18 cellular contexts compared by ENCODE assay signal in genomic region chr20:59242714-59243626, GRCh38. TPM values are rescaled to one million over a fixed set of nuclear protein-coding genes. Genes with fewer than 3 reads are reported as not detected.
A peak's percentile ranks its signal among the peaks of the same experiment; 100 is the strongest.
DNase-seq lines count a peak whose midpoint lies in the region; ATAC-seq and FAIRE-seq lines count a peak whose summit lies in the region.
"Had no signal": no experiment of that assay in that cellular context is flagged by ENCODE, and none has a peak within 500 bp of the region (broad histone marks: within the 10 kb centered on the region; RNA-seq: fewer than 3 reads in every experiment).

No MANE protein-coding gene starts in this region.

- POLR2A ChIA-PET in activated CD8-positive, alpha-beta T cell treated with anti-CD3 and anti-CD28 coated beads, Interleukin-2, amount 10 ng/mL, durations not matched to agents 7 days and 5 days (lab: Charles Lee), result no interaction called here

- H3K36me3 Mint-ChIP-seq in activated T-cell treated with anti-CD3 and anti-CD28 coated beads, Interleukin-2, amount 50 U/mL, for 4 hours (ENCODE audit: insufficient read depth), result peaks cover 44% of the 10 kb centered on the region
- H3K36me3 Mint-ChIP-seq in activated CD8-positive, alpha-beta T cell treated with anti-CD3 and anti-CD28 coated beads, Interleukin-2, amount 10 ng/mL, durations not matched to agents 7 days and 5 days (ENCODE audit: low read depth), result peaks cover 55% of the 10 kb centered on the region
- H3K36me3 Mint-ChIP-seq: neural progenitor cell had no signal

- CTCF ChIA-PET in activated CD8-positive, alpha-beta T cell treated with anti-CD3 and anti-CD28 coated beads, Interleukin-2, amount 10 ng/mL, durations not matched to agents 7 days and 5 days (lab: Charles Lee), result interaction anchor here (0.7 to 1.3 kb wide), 4 partner anchors 11 to 21 kb away, joined by 3 to 8 read pairs (median 3); no protein-coding TSS in a partner anchor

- no peaks in the 10 kb centered on the region for H3K9me3 Mint-ChIP-seq in activated T-cell treated with anti-CD3 and anti-CD28 coated beads, Interleukin-2, amount 50 U/mL, for 4 hours
- H3K9me3 Mint-ChIP-seq in activated CD8-positive, alpha-beta T cell treated with anti-CD3 and anti-CD28 coated beads, Interleukin-2, amount 10 ng/mL, durations not matched to agents 7 days and 5 days (ENCODE audit: insufficient read depth), result no peaks in the 10 kb centered on the region
- H3K9me3 Mint-ChIP-seq: activated naive CD4-positive, alpha-beta T cell treated with anti-CD3 and anti-CD28 coated beads, Interleukin-2, amount 50 U/mL, for 24 hours had no signal

- no peak for DNase-seq in activated T-cell treated with anti-CD3 and anti-CD28 coated beads, Interleukin-2, amount 50 U/mL, for 4 hours
- DNase-seq in activated T-cell treated with anti-CD3 and anti-CD28 coated beads for 4 hours (no peak), HTR-8/SVneo (ENCODE audit: insufficient read length, low spot score) (no peak)
- DNase-seq in activated CD8-positive, alpha-beta T cell treated with anti-CD3 and anti-CD28 coated beads, Interleukin-2, amount 10 ng/mL, durations not matched to agents 7 days and 5 days, result peak; percentile 61
- DNase-seq in stimulated activated CD8-positive, alpha-beta memory T cell treated with anti-CD3 and anti-CD28 coated beads, Interleukin-4, amount 100 ng/mL, for 48 hours, result peak; percentile 50
- DNase-seq: gastrocnemius medialis; KBM-7; NCI-H1694; NCI-H510A; stimulated activated CD4-positive, alpha-beta T cell treated with anti-CD3 and anti-CD28 coated beads, Interleukin-2, amount 100 ng/mL, for 48 hours; stomach had no signal

- H3K27ac Mint-ChIP-seq in activated CD8-positive, alpha-beta T cell treated with anti-CD3 and anti-CD28 coated beads, Interleukin-2, amount 10 ng/mL, durations not matched to agents 7 days and 5 days, result no peak overlapping the region
- H3K27ac Mint-ChIP-seq: activated naive CD4-positive, alpha-beta T cell treated with anti-CD3 and anti-CD28 coated beads, Interleukin-2, amount 50 U/mL, for 24 hours; neural progenitor cell had no signal

- H3K4me3 Mint-ChIP-seq in activated T-cell treated with anti-CD3 and anti-CD28 coated beads, Interleukin-2, amount 50 U/mL, for 4 hours, result no peak overlapping the region
- H3K4me3 Mint-ChIP-seq in activated CD8-positive, alpha-beta T cell treated with anti-CD3 and anti-CD28 coated beads, Interleukin-2, amount 10 ng/mL, durations not matched to agents 7 days and 5 days, result no peak overlapping the region
- H3K4me3 Mint-ChIP-seq: activated naive CD4-positive, alpha-beta T cell treated with anti-CD3 and anti-CD28 coated beads, Interleukin-2, amount 50 U/mL, for 24 hours; neural progenitor cell had no signal

- peaks cover 10% of the 10 kb centered on the region for H3K4me1 Mint-ChIP-seq in activated T-cell treated with anti-CD3 and anti-CD28 coated beads, Interleukin-2, amount 50 U/mL, for 4 hours (ENCODE audit: low read depth)
- peaks cover 24% of the 10 kb centered on the region for H3K4me1 Mint-ChIP-seq in activated CD8-positive, alpha-beta T cell treated with anti-CD3 and anti-CD28 coated beads, Interleukin-2, amount 10 ng/mL, durations not matched to agents 7 days and 5 days (ENCODE audit: low read depth)

- H3K27me3 Mint-ChIP-seq in activated T-cell treated with anti-CD3 and anti-CD28 coated beads, Interleukin-2, amount 50 U/mL, for 4 hours (ENCODE audit: low read depth), result no peaks in the 10 kb centered on the region
- no peaks in the 10 kb centered on the region for H3K27me3 Mint-ChIP-seq in activated CD8-positive, alpha-beta T cell treated with anti-CD3 and anti-CD28 coated beads, Interleukin-2, amount 10 ng/mL, durations not matched to agents 7 days and 5 days (ENCODE audit: low read depth)
- H3K27me3 Mint-ChIP-seq: activated naive CD4-positive, alpha-beta T cell treated with anti-CD3 and anti-CD28 coated beads, Interleukin-2, amount 50 U/mL, for 24 hours had no signal

- ATAC-seq in activated T-cell treated with anti-CD3 and anti-CD28 coated beads, Interleukin-2, amount 50 U/mL, for 4 hours, result peak; percentile 69 to 95
- ATAC-seq in activated CD8-positive, alpha-beta T cell treated with anti-CD3 and anti-CD28 coated beads, Interleukin-2, amount 10 ng/mL, durations not matched to agents 7 days and 5 days, result peak; percentile 93
- no peak for ATAC-seq in HG02678 (IDR thresholded peaks at IDR 0.05; ENCODE audit: unreplicated experiment)
- ATAC-seq in HG02642 (IDR thresholded peaks at IDR 0.05; ENCODE audit: poor library complexity, unreplicated experiment), result no peak
- ATAC-seq in HG02970 (IDR thresholded peaks at IDR 0.05; ENCODE audit: low FRiP score, unreplicated experiment), result no peak
- ATAC-seq: gastrocnemius medialis had no signal

- FAIRE-seq in HTR-8/SVneo (lab: Jason Lieb, UNC), result peak; percentile 86
- FAIRE-seq: endothelial cell of umbilical vein had no signal

RNA-seq across cellular contexts. Expression of gene EDN3, which starts 57.4 kb away (rescaled TPM):
- not detected for total RNA-seq in activated T-cell treated with anti-CD3 and anti-CD28 coated beads, Interleukin-2, amount 50 U/mL, for 4 hours
- not detected for total RNA-seq in activated CD8-positive, alpha-beta T cell treated with anti-CD3 and anti-CD28 coated beads, Interleukin-2, amount 10 ng/mL, durations not matched to agents 7 days and 5 days
- total RNA-seq: endothelial cell of umbilical vein, H4 had no signal

Comparison
In these comparisons a context has a peak if more than half of its experiments do, and no peak if none do; other contexts are left out.
1. ATAC-seq: peak in activated T-cell treated with anti-CD3 and anti-CD28 coated beads, Interleukin-2, amount 50 U/mL, for 4 hours (2 of 2) and activated CD8-positive, alpha-beta T cell treated with anti-CD3 and anti-CD28 coated beads, Interleukin-2, amount 10 ng/mL, durations not matched to agents 7 days and 5 days (single experiment); none in HG02678 (single experiment), HG02642 (single experiment) and HG02970 (single experiment).
2. DNase-seq: peak in activated CD8-positive, alpha-beta T cell treated with anti-CD3 and anti-CD28 coated beads, Interleukin-2, amount 10 ng/mL, durations not matched to agents 7 days and 5 days (single experiment) and stimulated activated CD8-positive, alpha-beta memory T cell treated with anti-CD3 and anti-CD28 coated beads, Interleukin-4, amount 100 ng/mL, for 48 hours (single experiment); none in activated T-cell treated with anti-CD3 and anti-CD28 coated beads, Interleukin-2, amount 50 U/mL, for 4 hours (single experiment), activated T-cell treated with anti-CD3 and anti-CD28 coated beads for 4 hours (single experiment) and HTR-8/SVneo (single experiment).